35 cellular contexts compared by ENCODE assay signal in genomic region chr12:129245769-129246168, GRCh38.
DNase-seq lines count a peak whose midpoint lies in the region; ATAC-seq, FAIRE-seq and TF ChIP-seq lines count a peak whose summit lies in the region.
"Had no signal": no experiment of that assay in that cellular context is flagged by ENCODE, and none has a peak within 500 bp of the region (broad histone marks: within the 10 kb centered on the region; RNA-seq: fewer than 3 reads in every experiment).

No MANE protein-coding gene starts in this region.

- H3K9me3 ChIP-seq in HepG2 (ENCODE audit: low read length) (no peaks in the 10 kb centered on the region), right lobe of liver (no peaks in the 10 kb centered on the region), HEK293 (ENCODE audit: control insufficient read depth, insufficient read depth, low read depth, low read length) (no peaks in the 10 kb centered on the region), GM12878 (replicated peaks; ENCODE audit: control insufficient read depth, insufficient read depth, low read length) (no peaks in the 10 kb centered on the region), K562 (replicated peaks; ENCODE audit: control insufficient read depth, insufficient read depth, low read depth, low read length) (no peaks in the 10 kb centered on the region), testis (no peaks in the 10 kb centered on the region)
- H3K9me3 ChIP-seq: BE2C; BLaER1; BLaER1 treated with 17β-estradiol and CSF1 and Interleukin-3, amounts not matched to agents 10 nM and 100 nM; Caco-2 had no signal

- ATAC-seq in HepG2 (no peak), right lobe of liver (no peak), GM12878 (no peak), K562 (no peak), HG03108 (IDR thresholded peaks at IDR 0.05; ENCODE audit: unreplicated experiment) (no peak)
- ATAC-seq: A549; CD8-positive, alpha-beta T cell had no signal

- WGBS in HepG2 (ENCODE audit: low lambda C conversion rate), result 18% methylated on average over 7 of the region's 9 CpGs
- WGBS in right lobe of liver (ENCODE audit: insufficient coverage, low coverage, low lambda C conversion rate, missing lambda C conversion rate), result 53% methylated on average over 9 of the region's 9 CpGs
- 17% methylated on average over 9 of the region's 9 CpGs for WGBS in GM12878 (ENCODE audit: insufficient coverage, insufficient replicate concordance, low lambda C conversion rate, missing lambda C conversion rate)
- WGBS in K562 (ENCODE audit: insufficient coverage, low coverage, missing lambda C conversion rate), result under 1% methylated on average over 9 of the region's 9 CpGs
- WGBS in testis, 2 donors, result 88 to 91% methylated on average over 9 of the region's 9 CpGs

- FAIRE-seq in HepG2 (lab: Jason Lieb, UNC) (no peak), GM12878 (lab: Jason Lieb, UNC) (no peak), K562 (lab: Jason Lieb, UNC) (no peak)
- FAIRE-seq: A204.1, A549, D721Med had no signal

- RAD21 ChIA-PET in GM12878 (lab: Charles Lee; ENCODE audit: unreplicated experiment), result no interaction called here

- TF ChIP-seq POLR2A in HepG2 (IDR thresholded peaks at IDR 0.05; ENCODE audit: insufficient read depth in 1 of 2, low read depth in 2 of 2, low read length in 2 of 2) (no peak), right lobe of liver (IDR thresholded peaks at IDR 0.05) (no peak), GM12878 (IDR thresholded peaks at IDR 0.05; ENCODE audit: low read depth, low read length) (no peak), K562 (conservative IDR thresholded peaks at IDR 0.05) (no peak), testis (IDR thresholded peaks at IDR 0.05) (no peak)

- H3K27ac ChIP-seq in HepG2 (ENCODE audit: extremely low read length, insufficient read depth, low read length) (no peak overlapping the region), right lobe of liver (no peak overlapping the region), HEK293 (ENCODE audit: extremely low read depth, low read depth, low read length) (no peak overlapping the region), GM12878 (ENCODE audit: control insufficient read depth, insufficient read depth) (no peak overlapping the region), K562 (ENCODE audit: extremely low read depth, low read depth, low read length) (no peak overlapping the region), testis (no peak overlapping the region)
- H3K27ac ChIP-seq: 22Rv1; A549; BLaER1; BLaER1 treated with 17β-estradiol and CSF1 and Interleukin-3, amounts not matched to agents 10 nM and 100 nM; C4-2B had no signal

- no peaks in the 10 kb centered on the region; a peak in 1 of 5 replicates for H3K27me3 ChIP-seq in HepG2 (ENCODE audit: control insufficient read depth in 1 of 2, insufficient read depth in 2 of 2, low read length in 2 of 2)
- H3K27me3 ChIP-seq in right lobe of liver, result no peaks in the 10 kb centered on the region
- no peaks in the 10 kb centered on the region for H3K27me3 ChIP-seq in GM12878 (replicated peaks in 1 of 2; ENCODE audit: control insufficient read depth in 2 of 2, insufficient read depth in 2 of 2, low read length in 1 of 2)
- 0 out of 5 replicates have a peak, but pooled peaks cover 0 to 7% of the 10 kb centered on the region in 2 experiments for H3K27me3 ChIP-seq in K562 (ENCODE audit: control insufficient read depth in 2 of 2, insufficient read depth in 2 of 2, low read length in 2 of 2)
- H3K27me3 ChIP-seq in testis, result no peaks in the 10 kb centered on the region
- H3K27me3 ChIP-seq: BE2C; BLaER1; BLaER1 treated with 17β-estradiol and CSF1 and Interleukin-3, amounts not matched to agents 10 nM and 100 nM had no signal

- no peak overlapping the region for H3K4me2 ChIP-seq in HepG2 (ENCODE audit: low read depth, low read length)
- H3K4me2 ChIP-seq in GM12878 (ENCODE audit: control insufficient read depth, insufficient read depth), result no peak overlapping the region
- no peak overlapping the region for H3K4me2 ChIP-seq in K562 (ENCODE audit: insufficient read depth, low read length)
- H3K4me2 ChIP-seq: A549; BLaER1; BLaER1 treated with 17β-estradiol and CSF1 and Interleukin-3, amounts not matched to agents 10 nM and 100 nM had no signal

- POLR2A ChIA-PET in HepG2 (lab: Yijun Ruan, JAX) (no interaction called here), HEK293 (lab: Yijun Ruan, JAX) (no interaction called here), GM12878 (lab: Charles Lee) (no interaction called here), K562 (lab: Yijun Ruan, JAX) (no interaction called here)

- H3K4me1 ChIP-seq in HepG2 (ENCODE audit: insufficient read depth, low read length) (no peaks in the 10 kb centered on the region), right lobe of liver (no peaks in the 10 kb centered on the region), HEK293 (ENCODE audit: control insufficient read depth, insufficient read depth, low read length) (no peaks in the 10 kb centered on the region), GM12878 (ENCODE audit: control insufficient read depth, insufficient read depth, low read length) (no peaks in the 10 kb centered on the region), K562 (replicated peaks in 1 of 2; ENCODE audit: control insufficient read depth in 2 of 2, insufficient read depth in 2 of 2, low read length in 2 of 2) (no peaks in the 10 kb centered on the region), testis (no peaks in the 10 kb centered on the region)
- H3K4me1 ChIP-seq: A549, BE2C, Caco-2 had no signal

- DNase-seq in HepG2 (ENCODE audit: low spot score) (no peak), right lobe of liver (no peak), GM12878 (ENCODE audit: low read depth, low spot score) (no peak), K562 (ENCODE audit: extremely low read depth in 1 of 4, low spot score in 3 of 4) (no peak), testis (no peak)
- no peak for DNase-seq in activated CD8-positive, alpha-beta memory T cell treated with anti-CD3 and anti-CD28 coated beads, Interleukin-2, amount 50 U/mL, for 48 hours
- DNase-seq: 8988T; ACHN; AML-193; BE2C; C1 segment of cervical spinal cord; Caco-2; Calu3; CD4-positive, alpha-beta memory T cell; CD4-positive, alpha-beta T cell; CD4-positive, CD25-positive, alpha-beta regulatory T cell; CD8-positive, alpha-beta memory T cell; CD8-positive, alpha-beta T cell; COR-L47; DMS 273 treated with DMSO at 0.1 percent for 48 hours; DMS153; DMS53; DMS79; DMS79 treated with DMSO at 0.1 percent for 48 hours; DND-41; EL had no signal

- H3K4me3 ChIP-seq in HepG2 (replicated peaks in 1 of 3; ENCODE audit: insufficient read depth in 1 of 3, low read depth in 2 of 3, low read length in 3 of 3) (no peak overlapping the region), right lobe of liver (no peak overlapping the region), HEK293 (ENCODE audit: low read depth, low read length) (no peak overlapping the region), GM12878 (no peak overlapping the region), K562 (no peak overlapping the region), testis (no peak overlapping the region)
- H3K4me3 ChIP-seq: A549; BLaER1; BLaER1 treated with 17β-estradiol and CSF1 and Interleukin-3, amounts not matched to agents 10 nM and 100 nM had no signal

- intact Hi-C loops in HepG2 (cut with micrococcal nuclease; ENCODE audit: unreplicated experiment), result no loop called here
- intact Hi-C loops in right lobe of liver (cut with DNase I), result no loop called here
- intact Hi-C loops in GM12878 (cut with micrococcal nuclease; ENCODE audit: unreplicated experiment), result no loop called here
- intact Hi-C loops in K562 (cut with micrococcal nuclease), result no loop called here
- intact Hi-C loops in testis (cut with DNase I; ENCODE audit: low total_unique reads), result no loop called here

- no peak for TF ChIP-seq EP300 in HepG2 (IDR thresholded peaks at IDR 0.05; ENCODE audit: low read depth in 2 of 2, low read length in 2 of 2)
- no peak for TF ChIP-seq EP300 in HepG2 (CRISPR knock-in tag; IDR thresholded peaks at IDR 0.05; ENCODE audit: borderline replicate concordance)
- TF ChIP-seq EP300 in GM12878 (IDR thresholded peaks at IDR 0.05; ENCODE audit: borderline replicate concordance in 1 of 2, control insufficient read depth in 1 of 2, low read depth in 2 of 2, low read length in 2 of 2), result no peak
- TF ChIP-seq EP300 in K562 (IDR thresholded peaks at IDR 0.05; ENCODE audit: low read length), result no peak

- no TSS peak for BruUV-seq in HepG2 (replicated peaks; lab: Mats Ljungman, UMichigan)
- no TSS peak for BruUV-seq in GM12878 (replicated peaks; lab: Mats Ljungman, UMichigan)
- no TSS peak for BruUV-seq in K562 (replicated peaks; lab: Mats Ljungman, UMichigan)

- in situ Hi-C loops in HepG2 (cut with HindIII; ENCODE audit: extremely low pct_ligation_motif_present, low pct_unique_long_range_greater_than_20kb), result no loop called here
- in situ Hi-C loops in GM12878 (cut with MboI), result no loop called here
- in situ Hi-C loops in K562 (cut with MboI), result no loop called here

- H3K9ac ChIP-seq in HepG2 (ENCODE audit: insufficient read depth, low read depth, low read length) (no peak overlapping the region), GM12878 (ENCODE audit: control insufficient read depth, insufficient read depth, low read length) (no peak overlapping the region), K562 (ENCODE audit: insufficient read depth in 1 of 2, low read depth in 2 of 2, low read length in 2 of 2) (no peak overlapping the region)
- H3K9ac ChIP-seq: BLaER1; BLaER1 treated with 17β-estradiol and CSF1 and Interleukin-3, amounts not matched to agents 10 nM and 100 nM had no signal

- H4K20me1 ChIP-seq in HepG2 (ENCODE audit: insufficient read depth, low read length) (no peaks in the 10 kb centered on the region), GM12878 (ENCODE audit: control insufficient read depth, insufficient read depth) (no peaks in the 10 kb centered on the region), K562 (replicated peaks; ENCODE audit: control insufficient read depth, insufficient read depth, low read length) (no peaks in the 10 kb centered on the region)
- H4K20me1 ChIP-seq: BLaER1; BLaER1 treated with 17β-estradiol and CSF1 and Interleukin-3, amounts not matched to agents 10 nM and 100 nM had no signal

- SMC1A ChIA-PET in GM12878 (lab: Charles Lee; ENCODE audit: uncharacterized antibody, unreplicated experiment), result no interaction called here

- H3K9me1 ChIP-seq in K562 (ENCODE audit: control insufficient read depth, insufficient read depth, low read length), result no peaks in the 10 kb centered on the region

- no peaks in the 10 kb centered on the region for H3K79me2 ChIP-seq in HepG2 (ENCODE audit: insufficient read depth, low read length)
- H3K79me2 ChIP-seq in GM12878 (ENCODE audit: control insufficient read depth, insufficient read depth, low read length), result no peaks in the 10 kb centered on the region
- no peaks in the 10 kb centered on the region for H3K79me2 ChIP-seq in K562 (ENCODE audit: control insufficient read depth, insufficient read depth, low read length)

- TF ChIP-seq CTCF in HepG2 (CRISPR knock-in tag; IDR thresholded peaks at IDR 0.05), result no peak
- no peak for TF ChIP-seq CTCF in right lobe of liver (IDR thresholded peaks at IDR 0.05)
- no peak for TF ChIP-seq CTCF in HEK293 (tag by site-specific recombination; IDR thresholded peaks at IDR 0.05)
- TF ChIP-seq CTCF in GM12878 (IDR thresholded peaks at IDR 0.05 in 2 of 3, conservative IDR thresholded peaks at IDR 0.05 in 1 of 3; ENCODE audit: control insufficient read depth in 2 of 3, extremely low read depth in 1 of 3, insufficient read depth in 1 of 3, low read depth in 3 of 3, low read length in 3 of 3), result no peak
- TF ChIP-seq CTCF in K562 (IDR thresholded peaks at IDR 0.05 in 2 of 3, conservative IDR thresholded peaks at IDR 0.05 in 1 of 3; ENCODE audit: insufficient read depth in 2 of 3, low read depth in 1 of 3, low read length in 3 of 3), result no peak
- no peak for TF ChIP-seq CTCF in testis (IDR thresholded peaks at IDR 0.05)

- TF ChIP-seq RAD21 in HepG2 (CRISPR knock-in tag; IDR thresholded peaks at IDR 0.05), result no peak
- TF ChIP-seq RAD21 in GM12878 (IDR thresholded peaks at IDR 0.05; ENCODE audit: insufficient read depth, low read depth, low read length), result no peak
- no peak for TF ChIP-seq RAD21 in K562 (CRISPR knock-in tag; conservative IDR thresholded peaks at IDR 0.05 in 1 of 2, IDR thresholded peaks at IDR 0.05 in 1 of 2)

- H3K36me3 ChIP-seq in HepG2 (replicated peaks in 1 of 2; ENCODE audit: control insufficient read depth in 1 of 2, insufficient read depth in 2 of 2, low read length in 2 of 2) (no peaks in the 10 kb centered on the region), right lobe of liver (no peaks in the 10 kb centered on the region), HEK293 (ENCODE audit: control insufficient read depth in 2 of 2, insufficient read depth in 1 of 2, low read length in 2 of 2) (no peaks in the 10 kb centered on the region), GM12878 (ENCODE audit: control insufficient read depth in 2 of 2, insufficient read depth in 2 of 2, low read length in 1 of 2) (no peaks in the 10 kb centered on the region), K562 (ENCODE audit: control insufficient read depth, insufficient read depth, low read length) (no peaks in the 10 kb centered on the region), testis (ENCODE audit: low read depth, missing control alignments) (no peaks in the 10 kb centered on the region)
- H3K36me3 ChIP-seq: BE2C; BLaER1; BLaER1 treated with 17β-estradiol and CSF1 and Interleukin-3, amounts not matched to agents 10 nM and 100 nM had no signal

- H2AFZ ChIP-seq in HepG2 (ENCODE audit: low read length), result no peak overlapping the region
- H2AFZ ChIP-seq in GM12878 (ENCODE audit: control insufficient read depth, low read depth, low read length), result no peak overlapping the region
- no peak overlapping the region for H2AFZ ChIP-seq in K562 (ENCODE audit: low read depth, low read length)

- CTCF ChIA-PET in HepG2 (lab: Yijun Ruan, JAX; ENCODE audit: low intra/inter-chr PET ratio, low total read pairs) (no interaction called here), HEK293 (lab: Yijun Ruan, JAX) (no interaction called here), GM12878 (lab: Yijun Ruan, JAX) (interaction anchor here (0.7 kb wide), 1 partner anchor 645 kb away, joined by 3 read pairs; no protein-coding TSS in a partner anchor), K562 (lab: Yijun Ruan, JAX; ENCODE audit: low intra/inter-chr PET ratio) (no interaction called here)
